In the genomic region with DNA sequence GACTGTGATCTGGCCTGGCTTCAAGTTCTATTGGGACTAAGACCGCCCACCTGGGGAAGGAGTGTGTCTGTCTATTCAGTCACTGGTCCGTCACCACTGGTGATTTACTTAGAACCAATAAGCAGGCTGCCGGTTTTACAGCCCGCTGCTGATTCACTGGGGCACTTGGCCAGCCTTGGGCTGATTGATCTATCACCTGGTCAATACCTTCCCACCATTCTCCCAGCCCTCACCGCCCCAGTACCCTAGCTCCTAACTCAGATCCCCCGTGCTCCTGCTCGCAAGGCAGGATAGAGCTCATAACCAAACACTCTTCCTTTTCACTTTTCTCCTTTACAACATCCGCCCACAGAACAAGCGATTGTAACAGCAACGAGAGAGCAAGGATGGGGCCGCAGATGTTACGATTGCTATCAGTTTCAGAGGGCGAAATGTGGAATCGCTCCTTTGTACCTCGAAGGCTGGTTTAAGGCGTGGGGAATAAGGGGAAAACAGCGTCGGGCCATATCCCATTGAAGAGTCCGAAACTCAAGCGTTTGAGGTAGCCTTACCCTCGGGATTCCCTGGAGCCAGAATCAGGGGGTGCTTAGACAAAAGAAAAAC, we compare ENCODE assay signal across 1 cellular context.
TF ChIP-seq lines count a peak whose summit lies in the region.

No MANE protein-coding gene starts in this region.

TF ChIP-seq in HepG2, 621 proteins besides CTCF, POLR2A, EP300 and RAD21 (continued from another document):
- no peak for TF ChIP-seq ZNF839 (CRISPR knock-in tag; IDR thresholded peaks at IDR 0.05; ENCODE audit: borderline replicate concordance)
- TF ChIP-seq, protein P1, sequence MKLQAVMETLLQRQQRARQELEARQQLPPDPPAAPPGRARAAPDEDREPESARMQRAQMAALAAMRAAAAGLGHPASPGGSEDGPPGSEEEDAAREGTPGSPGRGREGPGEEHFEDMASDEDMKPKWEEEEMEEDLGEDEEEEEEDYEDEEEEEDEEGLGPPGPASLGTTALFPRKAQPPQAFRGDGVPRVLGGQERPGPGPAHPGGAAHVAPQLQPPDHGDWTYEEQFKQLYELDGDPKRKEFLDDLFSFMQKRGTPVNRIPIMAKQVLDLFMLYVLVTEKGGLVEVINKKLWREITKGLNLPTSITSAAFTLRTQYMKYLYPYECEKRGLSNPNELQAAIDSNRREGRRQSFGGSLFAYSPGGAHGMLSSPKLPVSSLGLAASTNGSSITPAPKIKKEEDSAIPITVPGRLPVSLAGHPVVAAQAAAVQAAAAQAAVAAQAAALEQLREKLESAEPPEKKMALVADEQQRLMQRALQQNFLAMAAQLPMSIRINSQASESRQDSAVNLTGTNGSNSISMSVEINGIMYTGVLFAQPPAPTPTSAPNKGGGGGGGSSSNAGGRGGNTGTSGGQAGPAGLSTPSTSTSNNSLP (IDR thresholded peaks at IDR 0.05; ENCODE audit: low read depth, low read length), result peak; percentile 50; the same call in 1 of the 2 replicates
- no peak for TF ChIP-seq ZNF7 (CRISPR knock-in tag; IDR thresholded peaks at IDR 0.05)
- no peak for TF ChIP-seq SCMH1 (CRISPR knock-in tag; IDR thresholded peaks at IDR 0.05; ENCODE audit: borderline replicate concordance)
- TF ChIP-seq, protein P2, sequence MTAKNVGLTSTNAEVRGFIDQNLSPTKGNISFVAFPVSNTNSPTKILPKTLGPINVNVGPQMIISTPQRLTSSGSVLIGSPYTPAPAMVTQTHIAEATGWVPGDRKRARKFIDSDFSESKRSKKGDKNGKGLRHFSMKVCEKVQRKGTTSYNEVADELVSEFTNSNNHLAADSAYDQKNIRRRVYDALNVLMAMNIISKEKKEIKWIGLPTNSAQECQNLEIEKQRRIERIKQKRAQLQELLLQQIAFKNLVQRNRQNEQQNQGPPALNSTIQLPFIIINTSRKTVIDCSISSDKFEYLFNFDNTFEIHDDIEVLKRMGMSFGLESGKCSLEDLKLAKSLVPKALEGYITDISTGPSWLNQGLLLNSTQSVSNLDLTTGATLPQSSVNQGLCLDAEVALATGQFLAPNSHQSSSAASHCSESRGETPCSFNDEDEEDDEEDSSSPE (CRISPR knock-in tag; IDR thresholded peaks at IDR 0.05), result no peak
- no peak for TF ChIP-seq ZNF329 (CRISPR knock-in tag; IDR thresholded peaks at IDR 0.05; ENCODE audit: low read depth)
- TF ChIP-seq ZKSCAN1 (IDR thresholded peaks at IDR 0.05; ENCODE audit: low read length), result no peak
- no peak for TF ChIP-seq NPAS2 (CRISPR knock-in tag; IDR thresholded peaks at IDR 0.05; ENCODE audit: borderline replicate concordance)
- TF ChIP-seq, protein P3, sequence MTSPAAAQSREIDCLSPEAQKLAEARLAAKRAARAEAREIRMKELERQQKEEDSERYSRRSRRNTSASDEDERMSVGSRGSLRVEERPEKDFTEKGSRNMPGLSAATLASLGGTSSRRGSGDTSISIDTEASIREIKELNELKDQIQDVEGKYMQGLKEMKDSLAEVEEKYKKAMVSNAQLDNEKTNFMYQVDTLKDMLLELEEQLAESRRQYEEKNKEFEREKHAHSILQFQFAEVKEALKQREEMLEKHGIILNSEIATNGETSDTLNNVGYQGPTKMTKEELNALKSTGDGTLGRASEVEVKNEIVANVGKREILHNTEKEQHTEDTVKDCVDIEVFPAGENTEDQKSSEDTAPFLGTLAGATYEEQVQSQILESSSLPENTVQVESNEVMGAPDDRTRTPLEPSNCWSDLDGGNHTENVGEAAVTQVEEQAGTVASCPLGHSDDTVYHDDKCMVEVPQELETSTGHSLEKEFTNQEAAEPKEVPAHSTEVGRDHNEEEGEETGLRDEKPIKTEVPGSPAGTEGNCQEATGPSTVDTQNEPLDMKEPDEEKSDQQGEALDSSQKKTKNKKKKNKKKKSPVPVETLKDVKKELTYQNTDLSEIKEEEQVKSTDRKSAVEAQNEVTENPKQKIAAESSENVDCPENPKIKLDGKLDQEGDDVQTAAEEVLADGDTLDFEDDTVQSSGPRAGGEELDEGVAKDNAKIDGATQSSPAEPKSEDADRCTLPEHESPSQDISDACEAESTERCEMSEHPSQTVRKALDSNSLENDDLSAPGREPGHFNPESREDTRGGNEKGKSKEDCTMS (CRISPR knock-in tag; conservative IDR thresholded peaks at IDR 0.05), result no peak
- TF ChIP-seq RFX5 (IDR thresholded peaks at IDR 0.05; ENCODE audit: low read depth, low read length), result no peak
- no peak for TF ChIP-seq SRSF9 (IDR thresholded peaks at IDR 0.05; ENCODE audit: borderline replicate concordance, insufficient read depth, low read depth, low read length, poor library complexity, severe bottlenecking)
- 0 out of 2 replicates have a peak, but pooled peaks have one; percentile 37 for TF ChIP-seq SALL2 (CRISPR knock-in tag; IDR thresholded peaks at IDR 0.05)
- peak; percentile 56 for TF ChIP-seq TAF1 (CRISPR knock-in tag; IDR thresholded peaks at IDR 0.05)
- no peak for TF ChIP-seq ZNF350 (CRISPR knock-in tag; IDR thresholded peaks at IDR 0.05; ENCODE audit: borderline replicate concordance, low read depth)
- TF ChIP-seq KDM4B (CRISPR knock-in tag; IDR thresholded peaks at IDR 0.05), result no peak
